Comparison of ENCODE assay signal across 15 cellular contexts in the genomic region with DNA sequence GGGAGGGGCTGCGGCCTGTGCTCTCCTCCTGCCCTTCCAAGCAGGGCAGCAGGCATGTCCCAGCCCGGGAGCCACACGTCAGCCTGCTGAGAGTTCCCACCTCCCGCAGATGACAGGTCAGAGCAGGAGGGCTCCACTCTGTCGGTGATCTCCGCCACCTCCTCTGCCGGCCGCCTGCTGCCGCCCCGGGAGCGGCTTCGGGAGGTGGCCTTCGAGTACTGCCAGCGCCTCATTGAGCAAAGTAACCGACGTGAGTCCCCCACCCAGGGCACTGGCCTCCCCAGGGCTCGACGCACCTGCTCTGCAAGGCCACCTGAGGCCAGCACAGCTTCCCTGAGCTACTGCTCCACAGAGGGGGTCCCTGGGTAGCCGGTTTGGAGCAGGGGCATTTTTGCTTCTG. TPM values are rescaled to one million over a fixed set of nuclear protein-coding genes. Genes with fewer than 3 reads are reported as not detected.
DNase-seq lines count a peak whose midpoint lies in the region; ATAC-seq and TF ChIP-seq lines count a peak whose summit lies in the region.
"Had no signal": no experiment of that assay in that cellular context is flagged by ENCODE, and none has a peak within 500 bp of the region (broad histone marks: within the 10 kb centered on the region; RNA-seq: fewer than 3 reads in every experiment).

No MANE protein-coding gene starts in this region.

- peak; percentile 66 for DNase-seq in Right ventricle myocardium superior
- no peak for DNase-seq in cardiac septum (ENCODE audit: low spot score)
- no peak for DNase-seq in heart right ventricle
- peak; percentile 55 to 85 (median 82) for DNase-seq in right cardiac atrium
- DNase-seq in NCI-H2171 treated with DMSO at 0.1 percent for 48 hours (lab: John Stamatoyannopoulos, UW): no peak
- DNase-seq in stimulated activated naive CD4-positive, alpha-beta T cell (lab: John Stamatoyannopoulos, UW): no peak
- DNase-seq: 8988T; Calu3; CD4-positive, alpha-beta memory T cell; DMS79 treated with DMSO at 0.1 percent for 48 hours; GF-D8; GM23248 had no signal

- 48 to 61% methylated on average over 19 of the region's 19 CpGs for WGBS in heart right ventricle, 2 donors
- WGBS in right cardiac atrium: 72% methylated on average over 19 of the region's 19 CpGs

- H3K27me3 ChIP-seq in heart right ventricle: no peaks in the 10 kb centered on the region
- no peaks in the 10 kb centered on the region for H3K27me3 ChIP-seq in right cardiac atrium (ENCODE audit: control insufficient read depth, insufficient read depth)
- H3K27me3 ChIP-seq: BLaER1 had no signal

- H3K36me3 ChIP-seq in heart right ventricle: peaks cover 0 to 100% (median 67%) of the 10 kb centered on the region in 9 donors

- intact Hi-C loops in Right ventricle myocardium superior (cut with DNase I) (no loop called here), cardiac septum (cut with DNase I) (no loop called here), heart right ventricle (cut with DNase I) (no loop called here), right cardiac atrium (cut with DNase I) (no loop called here)

- H3K4me1 ChIP-seq in heart right ventricle (peaks cover 0 to 10% (median 0%) of the 10 kb centered on the region in 9 donors), right cardiac atrium (ENCODE audit: control insufficient read depth, insufficient read depth, low read length) (no peaks in the 10 kb centered on the region)
- H3K4me1 ChIP-seq: BLaER1, HAP-1 had no signal

- H3K4me3 ChIP-seq in heart right ventricle (no peak overlapping the region), right cardiac atrium (ENCODE audit: low read length) (no peak overlapping the region)
- H3K4me3 ChIP-seq: BLaER1, GM23248, HAP-1 had no signal

- TF ChIP-seq CTCF in heart right ventricle (IDR thresholded peaks at IDR 0.05): no peak

- ATAC-seq in Right ventricle myocardium superior (ENCODE audit: poor library complexity) (peak; percentile 83), heart right ventricle (peak; percentile 39 to 79 (median 58)), right cardiac atrium (peak; percentile 62 to 73), HG02840 (IDR thresholded peaks at IDR 0.05; ENCODE audit: low FRiP score, unreplicated experiment) (no peak)

- H3K27ac ChIP-seq in heart right ventricle: no peak overlapping the region
- no peak overlapping the region for H3K27ac ChIP-seq in right cardiac atrium (ENCODE audit: low read length)
- H3K27ac ChIP-seq: BLaER1, GM23248 had no signal

- H3K9me3 ChIP-seq in heart right ventricle (no peaks in the 10 kb centered on the region), right cardiac atrium (ENCODE audit: control insufficient read depth, low read length) (no peaks in the 10 kb centered on the region)
- H3K9me3 ChIP-seq: BLaER1, HAP-1 had no signal

RNA-seq across cellular contexts. Expression of gene AP5Z1, which starts 9.4 kb away (rescaled TPM):
- total RNA-seq in Right ventricle myocardium superior (12.7 TPM), cardiac septum (15.9 TPM), heart right ventricle (10 to 100 TPM in 7 of 10 donors, 1 to 10 TPM in 3; 8.5 to 16.7 (median 12.4) TPM), right cardiac atrium (10 to 100 TPM; 10.5 to 17.3 (median 15.2) TPM)
- polyA plus RNA-seq in heart right ventricle (10 to 100 TPM; 20.0 to 30.9 TPM), right cardiac atrium (12.4 TPM)

Comparison
In these comparisons a context has a peak if more than half of its experiments do, and no peak if none do; other contexts are left out.
1. DNase-seq: peak in Right ventricle myocardium superior (single experiment) and right cardiac atrium (3 of 3); none in cardiac septum (single experiment), heart right ventricle (0 of 2), NCI-H2171 treated with DMSO at 0.1 percent for 48 hours (single experiment) and stimulated activated naive CD4-positive, alpha-beta T cell (0 of 6).